30 cellular contexts compared by ENCODE assay signal in genomic region chr3:194826594-194826993, GRCh38.
"Had no signal": no experiment of that assay in that cellular context is flagged by ENCODE, and none has a peak within 500 bp of the region (broad histone marks: within the 10 kb centered on the region; RNA-seq: fewer than 3 reads in every experiment).

No MANE protein-coding gene starts in this region.

- H3K4me1 ChIP-seq: ascending aorta, breast epithelium had no signal

- H3K27ac Mint-ChIP-seq: activated CD4-positive, alpha-beta memory T cell treated with anti-CD3 and anti-CD28 coated beads for 36 hours; activated CD4-positive, alpha-beta T cell treated with anti-CD3 and anti-CD28 coated beads for 36 hours; activated CD4-positive, alpha-beta T cell treated with anti-CD3 and anti-CD28 coated beads, Interleukin-2, amount 10 ng/mL, durations not matched to agents 24 days and 14 days; activated CD8-positive, alpha-beta memory T cell treated with anti-CD3 and anti-CD28 coated beads, Interleukin-2, amount 10 ng/mL, durations not matched to agents 7 days and 5 days; activated CD8-positive, alpha-beta T cell treated with anti-CD3 and anti-CD28 coated beads, Interleukin-2, amount 10 ng/mL, durations not matched to agents 7 days and 5 days; activated naive CD4-positive, alpha-beta T cell treated with anti-CD3 and anti-CD28 coated beads for 36 hours; activated naive CD4-positive, alpha-beta T cell treated with anti-CD3 and anti-CD28 coated beads, Interleukin-2, amount 50 U/mL, for 24 hours; activated naive CD8-positive, alpha-beta T cell treated with anti-CD3 and anti-CD28 coated beads, Interleukin-2, amount 10 ng/mL, durations not matched to agents 7 days and 5 days; activated T-helper 1 cell treated with anti-CD3 and anti-CD28 coated beads, Interleukin-12 subunit alpha, Interleukin-12 subunit beta, Interleukin-2, Interleukin-4 antibody, amounts not matched to agents 30 ng/mL and 10 ng/mL and 1 ng/mL, durations not matched to agents 14 hours and 24 hours and 36 hours; activated T-helper 2 cell treated with anti-CD3 and anti-CD28 coated beads, Interferon-gamma antibody, Interleukin-2, Interleukin-4, amounts not matched to agents 10 μg/mL and 5 μg/mL and 100 μg/mL, durations not matched to agents 14 hours and 24 hours and 36 hours; brain; dendritic cell treated with granulocyte-macrophage colony-stimulating factor and Interleukin-4, amounts not matched to agents 40 ng/mL and 50 ng/mL, for 4 days; endodermal cell had no signal

- ATAC-seq: activated CD4-positive, alpha-beta T cell treated with anti-CD3 and anti-CD28 coated beads for 36 hours; activated CD8-positive, alpha-beta memory T cell treated with anti-CD3 and anti-CD28 coated beads, Interleukin-2, amount 10 ng/mL, durations not matched to agents 7 days and 5 days; activated CD8-positive, alpha-beta T cell treated with anti-CD3 and anti-CD28 coated beads, Interleukin-2, amount 10 ng/mL, durations not matched to agents 7 days and 5 days; esophagus mucosa had no signal

- H3K27me3 ChIP-seq: ascending aorta, breast epithelium, cardiac muscle cell had no signal

- H3K36me3 Mint-ChIP-seq: activated CD4-positive, alpha-beta memory T cell treated with anti-CD3 and anti-CD28 coated beads for 36 hours; activated CD8-positive, alpha-beta memory T cell treated with anti-CD3 and anti-CD28 coated beads, Interleukin-2, amount 10 ng/mL, durations not matched to agents 7 days and 5 days; activated naive CD4-positive, alpha-beta T cell treated with anti-CD3 and anti-CD28 coated beads, Interleukin-2, amount 50 U/mL, for 24 hours; activated naive CD8-positive, alpha-beta T cell treated with anti-CD3 and anti-CD28 coated beads, Interleukin-2, amount 10 ng/mL, durations not matched to agents 7 days and 5 days; brain had no signal

- DNase-seq: activated CD4-positive, alpha-beta memory T cell treated with anti-CD3 and anti-CD28 coated beads for 36 hours; activated CD4-positive, alpha-beta T cell treated with anti-CD3 and anti-CD28 coated beads for 36 hours; activated CD4-positive, alpha-beta T cell treated with anti-CD3 and anti-CD28 coated beads, Interleukin-2, amount 10 ng/mL, durations not matched to agents 24 days and 14 days; activated CD4-positive, CD25-positive, alpha-beta regulatory T cell; activated CD4-positive, CD25-positive, alpha-beta regulatory T cell treated with anti-CD3 and anti-CD28 coated beads, Interleukin-2, amount 50 U/mL, for 72 hours; activated CD8-positive, alpha-beta memory T cell treated with anti-CD3 and anti-CD28 coated beads, Interleukin-2, amount 10 ng/mL, durations not matched to agents 7 days and 5 days; activated CD8-positive, alpha-beta memory T cell treated with anti-CD3 and anti-CD28 coated beads, Interleukin-2, amount 50 U/mL, for 4 hours; activated CD8-positive, alpha-beta T cell treated with anti-CD3 and anti-CD28 coated beads, Interleukin-2, amount 10 ng/mL, durations not matched to agents 7 days and 5 days; activated effector memory CD4-positive, alpha-beta T cell treated with anti-CD3 and anti-CD28 coated beads, Interleukin-2, amount 50 U/mL, for 16 hours; activated naive CD4-positive, alpha-beta T cell treated with anti-CD3 and anti-CD28 coated beads for 36 hours; activated naive CD8-positive, alpha-beta T cell treated with anti-CD3 and anti-CD28 coated beads, Interleukin-2, amount 10 ng/mL, durations not matched to agents 7 days and 5 days; activated T-cell treated with anti-CD3 and anti-CD28 coated beads, Interleukin-2, amount 50 U/mL, for 1 hour; activated T-cell treated with anti-CD3 and anti-CD28 coated beads, Interleukin-2, amount 50 U/mL, for 48 hours; central memory CD4-positive, alpha-beta T cell; cerebellar nuclear complex; dorsolateral prefrontal cortex; effector memory CD4-positive, alpha-beta T cell; endodermal cell; foreskin fibroblast; T-helper 2 cell had no signal

- H3K9me3 ChIP-seq: ascending aorta, breast epithelium had no signal

- H3K27me3 Mint-ChIP-seq: activated CD4-positive, alpha-beta memory T cell treated with anti-CD3 and anti-CD28 coated beads for 36 hours; activated CD4-positive, alpha-beta T cell treated with anti-CD3 and anti-CD28 coated beads for 36 hours; activated naive CD4-positive, alpha-beta T cell treated with anti-CD3 and anti-CD28 coated beads, Interleukin-2, amount 50 U/mL, for 24 hours; activated naive CD8-positive, alpha-beta T cell treated with anti-CD3 and anti-CD28 coated beads, Interleukin-2, amount 10 ng/mL, durations not matched to agents 7 days and 5 days had no signal

- H3K27ac ChIP-seq: ascending aorta, breast epithelium, cardiac muscle cell, coronary artery, dorsolateral prefrontal cortex had no signal

- H3K4me3 Mint-ChIP-seq: activated CD4-positive, alpha-beta memory T cell treated with anti-CD3 and anti-CD28 coated beads for 36 hours; activated CD4-positive, alpha-beta T cell treated with anti-CD3 and anti-CD28 coated beads for 36 hours; activated CD4-positive, alpha-beta T cell treated with anti-CD3 and anti-CD28 coated beads, Interleukin-2, amount 10 ng/mL, durations not matched to agents 24 days and 14 days; activated CD8-positive, alpha-beta memory T cell treated with anti-CD3 and anti-CD28 coated beads, Interleukin-2, amount 10 ng/mL, durations not matched to agents 7 days and 5 days; activated CD8-positive, alpha-beta T cell treated with anti-CD3 and anti-CD28 coated beads, Interleukin-2, amount 10 ng/mL, durations not matched to agents 7 days and 5 days; activated naive CD4-positive, alpha-beta T cell treated with anti-CD3 and anti-CD28 coated beads for 36 hours; activated naive CD4-positive, alpha-beta T cell treated with anti-CD3 and anti-CD28 coated beads, Interleukin-2, amount 50 U/mL, for 24 hours; activated naive CD8-positive, alpha-beta T cell treated with anti-CD3 and anti-CD28 coated beads, Interleukin-2, amount 10 ng/mL, durations not matched to agents 7 days and 5 days; activated T-helper 1 cell treated with anti-CD3 and anti-CD28 coated beads, Interleukin-12 subunit alpha, Interleukin-12 subunit beta, Interleukin-2, Interleukin-4 antibody, amounts not matched to agents 30 ng/mL and 10 ng/mL and 1 ng/mL, durations not matched to agents 14 hours and 24 hours and 36 hours; brain; dendritic cell treated with granulocyte-macrophage colony-stimulating factor and Interleukin-4, amounts not matched to agents 40 ng/mL and 50 ng/mL, for 4 days; endodermal cell had no signal

- H3K4me1 Mint-ChIP-seq: activated CD4-positive, alpha-beta T cell treated with anti-CD3 and anti-CD28 coated beads for 36 hours; activated CD4-positive, alpha-beta T cell treated with anti-CD3 and anti-CD28 coated beads, Interleukin-2, amount 10 ng/mL, durations not matched to agents 24 days and 14 days; activated CD8-positive, alpha-beta memory T cell treated with anti-CD3 and anti-CD28 coated beads, Interleukin-2, amount 10 ng/mL, durations not matched to agents 7 days and 5 days; activated naive CD4-positive, alpha-beta T cell treated with anti-CD3 and anti-CD28 coated beads, Interleukin-2, amount 50 U/mL, for 24 hours; endodermal cell had no signal

- H3K9me3 Mint-ChIP-seq: activated CD4-positive, alpha-beta memory T cell treated with anti-CD3 and anti-CD28 coated beads for 36 hours; activated CD4-positive, alpha-beta T cell treated with anti-CD3 and anti-CD28 coated beads, Interleukin-2, amount 10 ng/mL, durations not matched to agents 24 days and 14 days; activated naive CD4-positive, alpha-beta T cell treated with anti-CD3 and anti-CD28 coated beads for 36 hours; activated naive CD4-positive, alpha-beta T cell treated with anti-CD3 and anti-CD28 coated beads, Interleukin-2, amount 50 U/mL, for 24 hours; activated T-helper 1 cell treated with anti-CD3 and anti-CD28 coated beads, Interleukin-12 subunit alpha, Interleukin-12 subunit beta, Interleukin-2, Interleukin-4 antibody, amounts not matched to agents 30 ng/mL and 10 ng/mL and 1 ng/mL, durations not matched to agents 14 hours and 24 hours and 36 hours; activated T-helper 2 cell treated with anti-CD3 and anti-CD28 coated beads, Interferon-gamma antibody, Interleukin-2, Interleukin-4, amounts not matched to agents 10 μg/mL and 5 μg/mL and 100 μg/mL, durations not matched to agents 14 hours and 24 hours and 36 hours; dendritic cell treated with granulocyte-macrophage colony-stimulating factor and Interleukin-4, amounts not matched to agents 40 ng/mL and 50 ng/mL, for 4 days had no signal

- H3K4me3 ChIP-seq: ascending aorta, breast epithelium, cardiac muscle cell, coronary artery, dorsolateral prefrontal cortex had no signal

- H3K36me3 ChIP-seq: ascending aorta, breast epithelium, cardiac muscle cell had no signal
